Comparison of ENCODE assay signal across 9 cellular contexts in genomic region chr16:68463904-68464303, GRCh38. TPM values are rescaled to one million over a fixed set of nuclear protein-coding genes. Genes with fewer than 3 reads are reported as not detected.
"Had no signal": no experiment of that assay in that cellular context is flagged by ENCODE, and none has a peak within 500 bp of the region (broad histone marks: within the 10 kb centered on the region; RNA-seq: fewer than 3 reads in every experiment).

No MANE protein-coding gene starts in this region.

- H3K4me3 ChIP-seq: GM23248, GM23338, HAP-1 had no signal

- H3K27ac ChIP-seq: GM23248 had no signal

- H3K4me1 ChIP-seq: HAP-1 had no signal

- H3K9me3 ChIP-seq: HAP-1 had no signal

- H3K36me3 ChIP-seq: HAP-1 had no signal

- DNase-seq: GM23248, GOT3, H7, H9, HCEC 1CT, HFFc6 had no signal

RNA-seq across cellular contexts. Expression of gene SMPD3, which starts 15.6 kb away (rescaled TPM):
- total RNA-seq: H4 had no signal
